ENCODE assay signal across 14 cellular contexts in genomic region chr2:72695676-72696075, GRCh38.
"Had no signal": no experiment of that assay in that cellular context is flagged by ENCODE, and none has a peak within 500 bp of the region (broad histone marks: within the 10 kb centered on the region; RNA-seq: fewer than 3 reads in every experiment).

No MANE protein-coding gene starts in this region.

- H3K36me3 ChIP-seq: breast epithelium, uterus, WERI-Rb-1 had no signal

- H3K9me3 ChIP-seq: breast epithelium, stomach, uterus had no signal

- H3K4me1 ChIP-seq: uterus had no signal

- H2AFZ ChIP-seq: parathyroid adenoma had no signal

- H3K27ac ChIP-seq: breast epithelium, dorsolateral prefrontal cortex, parathyroid adenoma, skin epidermis, stomach, uterus, WERI-Rb-1 had no signal

- DNase-seq: activated CD4-positive, alpha-beta T cell treated with anti-CD3 and anti-CD28 coated beads for 36 hours; activated CD8-positive, alpha-beta memory T cell treated with anti-CD3 and anti-CD28 coated beads, Interleukin-2, amount 50 U/mL, for 4 hours; activated CD8-positive, alpha-beta T cell treated with anti-CD3 and anti-CD28 coated beads for 36 hours; activated gamma-delta T cell treated with Interleukin-2 at 50 U/mL for 16 hours; activated naive CD8-positive, alpha-beta T cell treated with anti-CD3 and anti-CD28 coated beads, Interleukin-2, amount 10 ng/mL, durations not matched to agents 7 days and 5 days; activated T-cell treated with anti-CD3 and anti-CD28 coated beads, Interleukin-2, amount 50 U/mL, for 72 hours; dorsolateral prefrontal cortex; stomach; uterus; WERI-Rb-1 had no signal

- H3K4me3 ChIP-seq: dorsolateral prefrontal cortex, skin epidermis, stomach, uterus had no signal

- ATAC-seq: activated CD4-positive, alpha-beta T cell treated with anti-CD3 and anti-CD28 coated beads for 36 hours; activated CD8-positive, alpha-beta T cell treated with anti-CD3 and anti-CD28 coated beads for 36 hours; activated T-cell treated with anti-CD3 and anti-CD28 coated beads, Interleukin-2, amount 50 U/mL, for 72 hours; esophagus mucosa had no signal

- H3K79me2 ChIP-seq: parathyroid adenoma had no signal

- H3K27me3 ChIP-seq: breast epithelium, dorsolateral prefrontal cortex, stomach, uterus had no signal
